19 cellular contexts compared by ENCODE assay signal in the genomic region with DNA sequence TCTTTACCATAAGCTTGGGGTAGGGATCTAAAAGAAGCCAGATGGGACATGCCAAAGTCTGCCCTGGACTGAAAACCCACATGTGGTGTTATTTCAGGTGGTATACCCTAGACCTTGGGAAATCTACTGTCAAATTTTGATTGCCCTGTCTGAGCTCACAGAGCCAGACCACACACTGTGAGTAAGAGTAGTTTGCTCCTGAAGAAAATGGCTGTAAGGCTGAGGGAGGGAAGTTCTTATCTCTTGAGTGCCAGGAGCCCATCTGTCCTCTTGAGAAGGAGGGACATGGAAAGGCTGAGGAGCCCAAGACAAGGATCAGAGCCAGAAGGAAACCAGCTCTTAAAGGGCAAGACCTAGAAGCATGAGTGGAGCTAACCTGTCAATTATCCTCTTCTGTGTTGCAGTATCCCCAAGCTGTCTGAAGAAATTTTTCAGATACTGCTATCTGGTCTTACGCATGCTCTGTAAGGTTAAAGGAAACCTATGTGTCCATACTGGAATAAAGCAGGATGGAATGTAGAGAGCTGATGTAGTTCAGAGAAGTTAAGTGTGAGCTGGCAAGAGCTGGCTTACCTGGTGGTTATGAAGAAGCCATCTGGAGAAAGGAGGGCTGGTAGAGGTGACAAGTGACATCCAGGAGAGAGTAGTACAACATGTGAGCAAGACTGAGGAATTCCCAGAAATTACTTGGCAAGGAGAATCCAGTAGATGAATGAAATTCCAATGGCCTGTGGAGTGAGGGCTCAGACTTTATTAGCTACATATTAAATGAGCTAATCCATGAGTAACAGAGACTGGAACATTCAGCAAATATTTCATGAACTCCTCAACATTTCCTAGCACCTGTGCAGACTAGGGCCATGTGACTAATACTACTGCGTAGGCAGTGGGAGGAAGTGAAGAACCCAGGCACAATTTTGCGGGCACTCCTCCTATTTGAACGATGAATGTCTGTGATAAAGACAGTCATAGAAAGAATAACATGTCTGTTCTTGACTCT.
DNase-seq lines count a peak whose midpoint lies in the region; ATAC-seq, FAIRE-seq and TF ChIP-seq lines count a peak whose summit lies in the region.
"Had no signal": no experiment of that assay in that cellular context is flagged by ENCODE, and none has a peak within 500 bp of the region (broad histone marks: within the 10 kb centered on the region; RNA-seq: fewer than 3 reads in every experiment).

No MANE protein-coding gene starts in this region.

- H4K5ac ChIP-seq in mesendoderm (ENCODE audit: low read length), result no peak overlapping the region

- no peak overlapping the region for H3K4me2 ChIP-seq in mesendoderm (ENCODE audit: low read length)
- H3K4me2 ChIP-seq: KMS-11, PC-9 had no signal

- DNase-seq in AG10803 (ENCODE audit: low read depth), result peak; percentile 24
- peak; percentile 40 for DNase-seq in M059J (ENCODE audit: low read depth)
- DNase-seq in bronchial epithelial cell (ENCODE audit: low read depth), result peak; percentile 100
- DNase-seq in mesendoderm, result peak; percentile 42
- DNase-seq in dedifferentiated amniotic fluid mesenchymal stem cell (ENCODE audit: extremely low spot score), result no peak
- no peak for DNase-seq in GM03348 (ENCODE audit: low spot score)
- no peak for DNase-seq in activated effector memory CD4-positive, alpha-beta T cell treated with Interleukin-2 at 50 U/mL for 16 hours
- DNase-seq: activated CD8-positive, alpha-beta T cell treated with anti-CD3 and anti-CD28 coated beads for 36 hours; colonic mucosa; COR-L47; mucosa of descending colon; NCI-H1436; NCI-H446; PC-9; stimulated activated naive CD4-positive, alpha-beta T cell treated with Interleukin-2 at 50 U/mL for 16 hours; SW 1271 had no signal

- no peak overlapping the region for H3K9ac ChIP-seq in mesendoderm (ENCODE audit: low read length)
- H3K9ac ChIP-seq: KMS-11 had no signal

- peak; percentile 96 for FAIRE-seq in bronchial epithelial cell (lab: Jason Lieb, UNC)

- H3K4me3 ChIP-seq in AG10803 (ENCODE audit: low read length), result no peak overlapping the region
- no peak overlapping the region for H3K4me3 ChIP-seq in bronchial epithelial cell (ENCODE audit: low read depth, low read length)
- no peak overlapping the region for H3K4me3 ChIP-seq in mesendoderm (ENCODE audit: low read length)
- H3K4me3 ChIP-seq: colonic mucosa, mucosa of descending colon, PC-9, skin epidermis had no signal

- H2BK5ac ChIP-seq in mesendoderm (ENCODE audit: low read length), result no peak overlapping the region

- no peak overlapping the region for H3K4ac ChIP-seq in mesendoderm (ENCODE audit: low read depth, low read length)

- H2AK5ac ChIP-seq in mesendoderm (ENCODE audit: low read length), result no peak overlapping the region

- no peaks in the 10 kb centered on the region for H3K27me3 ChIP-seq in bronchial epithelial cell (ENCODE audit: control insufficient read depth, insufficient read depth, low read length)
- H3K27me3 ChIP-seq in mesendoderm (ENCODE audit: insufficient read depth, low read length, poor library complexity), result no peaks in the 10 kb centered on the region
- H3K27me3 ChIP-seq: colonic mucosa had no signal

- H3K56ac ChIP-seq in mesendoderm (ENCODE audit: low read length), result no peak overlapping the region

- no peak overlapping the region for H3K18ac ChIP-seq in mesendoderm (ENCODE audit: low read length)

- TF ChIP-seq CTCF in AG10803 (conservative IDR thresholded peaks at IDR 0.05; ENCODE audit: low read length) (no peak), bronchial epithelial cell (IDR thresholded peaks at IDR 0.05; ENCODE audit: insufficient read depth, low read length, severe bottlenecking) (no peak)

- no peak overlapping the region for H4K8ac ChIP-seq in mesendoderm (ENCODE audit: low read depth, low read length)

- no peak for ATAC-seq in HG02884 (IDR thresholded peaks at IDR 0.05; ENCODE audit: unreplicated experiment)
- ATAC-seq: activated CD8-positive, alpha-beta T cell treated with anti-CD3 and anti-CD28 coated beads for 36 hours; mucosa of descending colon had no signal

- H3K79me1 ChIP-seq in mesendoderm (ENCODE audit: low read length), result no peaks in the 10 kb centered on the region

- H3K23ac ChIP-seq in mesendoderm (ENCODE audit: low read length), result no peak overlapping the region

- H2BK120ac ChIP-seq in mesendoderm (ENCODE audit: low read depth, low read length), result no peak overlapping the region

- H3K36me3 ChIP-seq in bronchial epithelial cell (ENCODE audit: control insufficient read depth, insufficient read depth, low read length), result no peaks in the 10 kb centered on the region
- H3K36me3 ChIP-seq in mesendoderm (ENCODE audit: control insufficient read depth, insufficient read depth, low read length), result no peaks in the 10 kb centered on the region
- H3K36me3 ChIP-seq: colonic mucosa had no signal

- H2BK15ac ChIP-seq in mesendoderm (replicated peaks; ENCODE audit: low read depth), result no peak overlapping the region

- H3K79me2 ChIP-seq in mesendoderm (ENCODE audit: control insufficient read depth, insufficient read depth, low read length), result no peaks in the 10 kb centered on the region

- no peak overlapping the region for H3K27ac ChIP-seq in mesendoderm (ENCODE audit: low read depth, low read length)
- H3K27ac ChIP-seq: colonic mucosa, KMS-11, PC-9 had no signal

- WGBS in mesendoderm (ENCODE audit: extremely low coverage, insufficient coverage, low lambda C conversion rate), result no CpG with 5 or more reads among the region's 4 CpGs

- H3K4me1 ChIP-seq in mesendoderm (ENCODE audit: control insufficient read depth, low read depth, low read length), result no peaks in the 10 kb centered on the region
- H3K4me1 ChIP-seq: colonic mucosa had no signal

Comparison
In these comparisons a context has a peak if more than half of its experiments do, and no peak if none do; other contexts are left out.
1. DNase-seq: peak in AG10803 (single experiment), M059J (single experiment), bronchial epithelial cell (single experiment) and mesendoderm (single experiment); none in dedifferentiated amniotic fluid mesenchymal stem cell (single experiment), GM03348 (single experiment) and activated effector memory CD4-positive, alpha-beta T cell treated with Interleukin-2 at 50 U/mL for 16 hours (single experiment).